Comparison of ENCODE assay signal across 8 cellular contexts in the genomic region with DNA sequence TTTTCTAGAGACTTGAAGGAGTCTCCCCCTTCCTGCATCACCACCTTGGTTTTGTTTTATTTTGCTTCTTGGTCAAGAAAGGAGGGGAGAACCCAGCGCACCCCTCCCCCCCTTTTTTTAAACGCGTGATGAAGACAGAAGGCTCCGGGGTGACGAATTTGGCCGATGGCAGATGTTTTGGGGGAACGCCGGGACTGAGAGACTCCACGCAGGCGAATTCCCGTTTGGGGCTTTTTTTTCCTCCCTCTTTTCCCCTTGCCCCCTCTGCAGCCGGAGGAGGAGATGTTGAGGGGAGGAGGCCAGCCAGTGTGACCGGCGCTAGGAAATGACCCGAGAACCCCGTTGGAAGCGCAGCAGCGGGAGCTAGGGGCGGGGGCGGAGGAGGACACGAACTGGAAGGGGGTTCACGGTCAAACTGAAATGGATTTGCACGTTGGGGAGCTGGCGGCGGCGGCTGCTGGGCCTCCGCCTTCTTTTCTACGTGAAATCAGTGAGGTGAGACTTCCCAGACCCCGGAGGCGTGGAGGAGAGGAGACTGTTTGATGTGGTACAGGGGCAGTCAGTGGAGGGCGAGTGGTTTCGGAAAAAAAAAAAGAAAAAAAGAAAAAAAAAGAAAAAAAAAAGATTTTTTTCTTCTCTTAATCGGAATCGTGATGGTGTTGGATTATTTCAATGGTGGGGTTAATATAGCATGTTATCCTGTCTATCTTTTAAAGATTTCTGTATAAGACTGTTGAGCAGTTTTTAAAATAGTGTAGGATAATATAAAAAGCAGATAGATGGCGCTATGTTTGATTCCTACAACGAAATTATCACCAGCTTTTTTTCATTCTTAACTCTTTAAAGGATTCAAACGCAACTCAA. TPM values are rescaled to one million over a fixed set of nuclear protein-coding genes. Genes with fewer than 3 reads are reported as not detected.
A peak's percentile ranks its signal among the peaks of the same experiment; 100 is the strongest.
DNase-seq lines count a peak whose midpoint lies in the region; ATAC-seq and TF ChIP-seq lines count a peak whose summit lies in the region.

No MANE protein-coding gene starts in this region.

- peak overlapping the region; percentile 90 for H3K4me3 Mint-ChIP-seq in activated naive CD8-positive, alpha-beta T cell treated with anti-CD3 and anti-CD28 coated beads, Interleukin-2, amount 10 ng/mL, durations not matched to agents 7 days and 5 days

- H3K4me3 ChIP-seq in HCT116 (replicated peaks in 1 of 2; ENCODE audit: low read depth in 1 of 2, low read length in 2 of 2) = peak overlapping the region; percentile 69 to 81

- no peaks in the 10 kb centered on the region for H3K9me2 ChIP-seq in HCT116 (ENCODE audit: insufficient read depth)

- TF ChIP-seq POLR2A in HCT116 (IDR thresholded peaks at IDR 0.05; ENCODE audit: borderline replicate concordance, extremely low read depth, insufficient read depth, insufficient read length) (no peak), GM18505 (IDR thresholded peaks at IDR 0.05; ENCODE audit: borderline replicate concordance, extremely low read depth, insufficient read depth, insufficient read length) (no peak)

- TF ChIP-seq CTCF in HCT116 (IDR thresholded peaks at IDR 0.05 in 2 of 3, conservative IDR thresholded peaks at IDR 0.05 in 1 of 3; ENCODE audit: borderline replicate concordance in 1 of 3, insufficient read depth in 1 of 3, low read depth in 2 of 3, low read length in 2 of 3) = peak; percentile 18 to 57 (median 42); a peak in 3 of 6 replicates

- H3K9me3 Mint-ChIP-seq in activated naive CD8-positive, alpha-beta T cell treated with anti-CD3 and anti-CD28 coated beads, Interleukin-2, amount 10 ng/mL, durations not matched to agents 7 days and 5 days = no peaks in the 10 kb centered on the region

- H3K27me3 ChIP-seq in HCT116 (ENCODE audit: insufficient read depth, low read length) = no peaks in the 10 kb centered on the region

- 0 out of 2 replicates have a peak, but pooled peaks have one; percentile 17 for ATAC-seq in HCT116
- ATAC-seq in activated naive CD8-positive, alpha-beta T cell treated with anti-CD3 and anti-CD28 coated beads, Interleukin-2, amount 10 ng/mL, durations not matched to agents 7 days and 5 days (ENCODE audit: low read depth) = no peak
- peak; percentile 32 for ATAC-seq in Right ventricle myocardium inferior
- ATAC-seq in GM18505 (IDR thresholded peaks at IDR 0.05; ENCODE audit: unreplicated experiment) = no peak

- TF ChIP-seq RAD21 in HCT116 (IDR thresholded peaks at IDR 0.05; ENCODE audit: low read depth) = peak; percentile 47

- CTCF ChIA-PET in HCT116 (lab: Charles Lee) = interaction anchor here (0.7 kb wide), 2 partner anchors 153 to 718 kb away, joined by 3 read pairs; no protein-coding TSS in a partner anchor

- H3K79me2 ChIP-seq in HCT116 (ENCODE audit: insufficient read depth, low read length) = peaks cover 45% of the 10 kb centered on the region

- BruUV-seq in HCT116 (replicated peaks; lab: Mats Ljungman, UMichigan) = no TSS peak

- no peaks in the 10 kb centered on the region for H3K9me3 ChIP-seq in HCT116 (ENCODE audit: control insufficient read depth in 1 of 2, insufficient read depth in 1 of 2, low read depth in 1 of 2, low read length in 2 of 2)

- peak overlapping the region; percentile 70 for H3K27ac Mint-ChIP-seq in activated naive CD8-positive, alpha-beta T cell treated with anti-CD3 and anti-CD28 coated beads, Interleukin-2, amount 10 ng/mL, durations not matched to agents 7 days and 5 days

- H3K9ac ChIP-seq in HCT116 (ENCODE audit: low read length) = peak overlapping the region; percentile 80

- H3K27ac ChIP-seq in HCT116 (ENCODE audit: low read depth, low read length) = peak overlapping the region; percentile 87

- H3K36me3 Mint-ChIP-seq in activated naive CD8-positive, alpha-beta T cell treated with anti-CD3 and anti-CD28 coated beads, Interleukin-2, amount 10 ng/mL, durations not matched to agents 7 days and 5 days = peaks cover 1% of the 10 kb centered on the region

- peaks cover 49% of the 10 kb centered on the region for H3K27me3 Mint-ChIP-seq in activated naive CD8-positive, alpha-beta T cell treated with anti-CD3 and anti-CD28 coated beads, Interleukin-2, amount 10 ng/mL, durations not matched to agents 7 days and 5 days

- no peak overlapping the region for H2AFZ ChIP-seq in HCT116 (ENCODE audit: low read depth, low read length, poor library complexity, severe bottlenecking)

- POLR2A ChIA-PET in HCT116 (lab: Charles Lee) = interaction anchor here (0.9 to 1.1 kb wide), 2 partner anchors 8 to 715 kb away, joined by 3 to 4 read pairs; no protein-coding TSS in a partner anchor
- POLR2A ChIA-PET in activated naive CD8-positive, alpha-beta T cell treated with anti-CD3 and anti-CD28 coated beads, Interleukin-2, amount 10 ng/mL, durations not matched to agents 7 days and 5 days (lab: Charles Lee) = no interaction called here

- intact Hi-C loops in HCT116 (cut with micrococcal nuclease) = loop anchor here (5.0 kb wide), 1 partner anchor 341 kb away; no protein-coding TSS in a partner anchor
- intact Hi-C loops in Right ventricle myocardium inferior (cut with DNase I) = loop anchor here (5.0 to 10.0 kb wide), 6 partner anchors 148 to 1818 kb away; no protein-coding TSS in a partner anchor

- DNase-seq in DMS 273 treated with DMSO at 0.1 percent for 48 hours (lab: John Stamatoyannopoulos, UW) (peak; percentile 72), HCT116 (ENCODE audit: low read depth, low spot score) (no peak), NCI-H748 (lab: John Stamatoyannopoulos, UW; ENCODE audit: unreplicated experiment) (peak; percentile 91), Right ventricle myocardium inferior (ENCODE audit: missing footprints) (peak; percentile 74), nucleus accumbens (lab: John Stamatoyannopoulos, UW) (peak in 35 of 56 donors; percentile 1 to 52 (median 19)), HuH-7 (ENCODE audit: low spot score) (no peak)
- DNase-seq in activated naive CD8-positive, alpha-beta T cell treated with anti-CD3 and anti-CD28 coated beads, Interleukin-2, amount 10 ng/mL, durations not matched to agents 7 days and 5 days = peak; percentile 43

- peak overlapping the region; percentile 88 for H3K4me2 ChIP-seq in HCT116 (ENCODE audit: low read length)

- H3K4me1 ChIP-seq in HCT116 (ENCODE audit: control insufficient read depth in 1 of 2, insufficient read depth in 2 of 2, low read length in 2 of 2) = peaks cover 4 to 30% of the 10 kb centered on the region in 2 experiments

- RAD21 ChIA-PET in HCT116 (lab: Charles Lee; ENCODE audit: low non-redundant PET in 1 of 2, low total read pairs in 2 of 2, uncharacterized antibody in 2 of 2, unreplicated experiment in 2 of 2) = interaction anchor here in 1 of 2 experiments (0.7 kb wide), 1 partner anchor 928 kb away, joined by 3 read pairs; no protein-coding TSS in a partner anchor

- H3K36me3 ChIP-seq in HCT116 (ENCODE audit: control insufficient read depth in 1 of 2, insufficient read depth in 2 of 2, low read length in 2 of 2) = peaks cover 0 to 9% of the 10 kb centered on the region in 2 experiments; a peak in 1 of 4 replicates

- no peaks in the 10 kb centered on the region for H4K20me1 ChIP-seq in HCT116 (ENCODE audit: insufficient read depth)

- H3K4me1 Mint-ChIP-seq in activated naive CD8-positive, alpha-beta T cell treated with anti-CD3 and anti-CD28 coated beads, Interleukin-2, amount 10 ng/mL, durations not matched to agents 7 days and 5 days = peaks cover 15% of the 10 kb centered on the region

TF ChIP-seq in HCT116, 20 proteins besides CTCF, POLR2A, EP300 and RAD21:
- TF ChIP-seq JUND (IDR thresholded peaks at IDR 0.05) (no peak), POLR2AphosphoS5 (IDR thresholded peaks at IDR 0.05; ENCODE audit: low read depth, low read length) (no peak)
TF ChIP-seq in HCT116: peak in this region for 0.

RNA-seq across cellular contexts. Expression of a gene that starts 3.1 kb away (rescaled TPM):
- 67.0 TPM for total RNA-seq in HCT116 (2021; ENCODE audit: unreplicated experiment)
- polyA plus RNA-seq in HCT116 (2012) = 12.3 and 19.3 TPM in 2 replicates
- total RNA-seq in activated naive CD8-positive, alpha-beta T cell treated with anti-CD3 and anti-CD28 coated beads, Interleukin-2, amount 10 ng/mL, durations not matched to agents 7 days and 5 days = under 1 TPM; 0.78 to 0.82 TPM
- total RNA-seq in Right ventricle myocardium inferior = 7.8 TPM

Comparison
In these comparisons a context has a peak if more than half of its experiments do, and no peak if none do; other contexts are left out.
1. DNase-seq: peak in DMS 273 treated with DMSO at 0.1 percent for 48 hours (single experiment), NCI-H748 (single experiment), activated naive CD8-positive, alpha-beta T cell treated with anti-CD3 and anti-CD28 coated beads, Interleukin-2, amount 10 ng/mL, durations not matched to agents 7 days and 5 days (single experiment), Right ventricle myocardium inferior (single experiment) and nucleus accumbens (35 of 56); none in HCT116 (single experiment) and HuH-7 (single experiment).
2. ATAC-seq: peak in HCT116 (single experiment) and Right ventricle myocardium inferior (single experiment); none in activated naive CD8-positive, alpha-beta T cell treated with anti-CD3 and anti-CD28 coated beads, Interleukin-2, amount 10 ng/mL, durations not matched to agents 7 days and 5 days (single experiment) and GM18505 (single experiment).